11 cellular contexts compared by ENCODE assay signal in genomic region chr16:85796152-85796551, GRCh38.
"Had no signal": no experiment of that assay in that cellular context is flagged by ENCODE, and none has a peak within 500 bp of the region (broad histone marks: within the 10 kb centered on the region; RNA-seq: fewer than 3 reads in every experiment).

No MANE protein-coding gene starts in this region.

- DNase-seq: activated CD4-positive, alpha-beta T cell treated with anti-CD3 and anti-CD28 coated beads for 1 hour; activated CD8-positive, alpha-beta memory T cell treated with anti-CD3 and anti-CD28 coated beads for 24 hours; activated gamma-delta T cell treated with Interleukin-2 at 50 U/mL for 16 hours; adrenal gland; caudate nucleus; hippocampal formation; right cardiac atrium; small intestine; thyroid gland; uterus had no signal

- H3K27ac ChIP-seq: adrenal gland, coronary artery, thyroid gland, uterus had no signal

- H3K27me3 ChIP-seq: adrenal gland, thyroid gland, uterus had no signal

- H3K9me3 ChIP-seq: adrenal gland, thyroid gland, uterus had no signal

- FAIRE-seq: small intestine had no signal

- H3K36me3 ChIP-seq: uterus had no signal

- H3K4me3 ChIP-seq: adrenal gland, coronary artery, thyroid gland, uterus had no signal

- ATAC-seq: right cardiac atrium had no signal
